ENCODE assay signal across 8 cellular contexts in the genomic region with DNA sequence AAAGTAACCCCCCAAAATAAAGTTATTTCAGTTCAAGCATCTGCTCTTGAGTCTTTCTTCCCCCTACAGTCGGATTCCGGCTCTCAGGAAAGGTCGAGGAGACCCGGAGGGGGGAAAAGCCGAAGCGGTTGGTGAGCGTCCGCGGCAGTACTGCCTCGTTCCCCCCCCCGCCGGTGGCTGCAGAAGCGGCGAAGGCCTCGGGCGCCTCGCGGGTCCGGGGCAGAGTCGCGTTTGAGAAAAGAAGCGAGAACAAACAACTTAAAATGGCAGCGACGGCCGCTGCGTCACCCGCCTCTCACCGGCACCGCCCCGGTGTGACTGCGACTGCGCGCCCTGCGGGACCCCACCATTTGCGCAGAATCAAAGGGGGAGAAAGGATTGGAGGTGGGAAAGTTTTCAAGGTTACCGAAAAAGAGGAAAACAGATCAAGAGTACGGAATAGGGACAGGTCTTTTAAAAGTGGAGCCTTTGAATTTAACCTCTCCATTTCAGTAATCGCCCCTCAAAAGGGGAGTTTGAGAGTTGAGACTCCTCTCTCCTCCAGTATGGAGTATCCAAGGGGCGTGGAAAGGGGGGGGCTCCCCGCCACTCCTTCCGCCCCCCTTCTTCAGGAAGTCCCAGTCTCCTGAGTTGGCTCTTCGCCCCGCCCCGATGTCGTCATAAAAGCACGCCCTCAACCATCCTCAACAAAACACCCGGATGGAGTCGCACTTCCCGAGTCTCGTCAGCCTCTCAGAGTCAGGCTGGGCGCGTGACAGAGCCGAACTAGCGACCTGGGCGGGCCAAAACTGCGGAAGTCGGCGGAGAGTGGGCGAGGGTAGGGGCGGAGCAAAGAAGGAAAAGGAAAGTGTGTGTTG. TPM values are rescaled to one million over a fixed set of nuclear protein-coding genes. Genes with fewer than 3 reads are reported as not detected.
A peak's percentile ranks its signal among the peaks of the same experiment; 100 is the strongest.
DNase-seq lines count a peak whose midpoint lies in the region; ATAC-seq lines count a peak whose summit lies in the region.

No MANE protein-coding gene starts in this region.

- no peaks in the 10 kb centered on the region for H3K27me3 Mint-ChIP-seq in dendritic cell treated with granulocyte-macrophage colony-stimulating factor and Interleukin-4, amounts not matched to agents 40 ng/mL and 50 ng/mL, for 4 days

- peak overlapping the region; percentile 99 for H3K4me3 Mint-ChIP-seq in dendritic cell treated with granulocyte-macrophage colony-stimulating factor and Interleukin-4, amounts not matched to agents 40 ng/mL and 50 ng/mL, for 4 days

- intact Hi-C loops in dendritic cell treated with granulocyte-macrophage colony-stimulating factor and Interleukin-4, amounts not matched to agents 40 ng/mL and 50 ng/mL, for 4 days (cut with micrococcal nuclease) = loop anchor here (1.0 to 2.0 kb wide), 4 partner anchors 8 to 54 kb away; a partner anchor contains a TSS

- H3K27ac Mint-ChIP-seq in dendritic cell treated with granulocyte-macrophage colony-stimulating factor and Interleukin-4, amounts not matched to agents 40 ng/mL and 50 ng/mL, for 4 days = peak overlapping the region; percentile 98

- H3K4me1 Mint-ChIP-seq in dendritic cell treated with granulocyte-macrophage colony-stimulating factor and Interleukin-4, amounts not matched to agents 40 ng/mL and 50 ng/mL, for 4 days (ENCODE audit: low read depth) = peaks cover 23% of the 10 kb centered on the region

- DNase-seq in CD1c-positive myeloid dendritic cell (ENCODE audit: extremely low spot score) (peak; percentile 100), NCI-H748 treated with DMSO at 0.1 percent for 48 hours (lab: John Stamatoyannopoulos, UW) (peak; percentile 99), left lobe of liver (ENCODE audit: low spot score) (peak; percentile 100)
- DNase-seq in activated CD4-positive, alpha-beta T cell treated with anti-CD3 and anti-CD28 coated beads, Interleukin-2, amount 50 U/mL, for 4 hours = peak; percentile 100
- peak; percentile 100 for DNase-seq in stimulated activated CD4-positive, alpha-beta T cell treated with anti-CD3 and anti-CD28 coated beads, Interleukin-2, amount 100 ng/mL, for 24 hours

- no peaks in the 10 kb centered on the region for H3K9me3 Mint-ChIP-seq in dendritic cell treated with granulocyte-macrophage colony-stimulating factor and Interleukin-4, amounts not matched to agents 40 ng/mL and 50 ng/mL, for 4 days

- ATAC-seq in GM19397 (IDR thresholded peaks at IDR 0.05; ENCODE audit: unreplicated experiment) (peak; percentile 89), HG03565 (IDR thresholded peaks at IDR 0.05; ENCODE audit: unreplicated experiment) (peak; percentile 69), left lobe of liver (peak; percentile 89)

- peaks cover 51% of the 10 kb centered on the region for H3K36me3 Mint-ChIP-seq in dendritic cell treated with granulocyte-macrophage colony-stimulating factor and Interleukin-4, amounts not matched to agents 40 ng/mL and 50 ng/mL, for 4 days (ENCODE audit: low read depth)

RNA-seq across cellular contexts. Expression of a gene that starts 1.9 kb away (rescaled TPM):
- total RNA-seq in left lobe of liver = 44.8 TPM

RNA-seq across cellular contexts. Expression of a gene that starts 53.9 kb away (rescaled TPM):
- total RNA-seq in left lobe of liver = 8.4 TPM

RNA-seq across cellular contexts. Expression of a gene that starts 54.0 kb away (rescaled TPM):
- total RNA-seq in left lobe of liver = 43.4 TPM

RNA-seq across cellular contexts. Expression of a gene that starts 54.1 kb away (rescaled TPM):
- total RNA-seq in left lobe of liver = 21.8 TPM

Comparison
In these comparisons a context has a peak if more than half of its experiments do, and no peak if none do; other contexts are left out.
1. Peak in every context shown above with its lines: DNase-seq and ATAC-seq.